ENCODE assay signal across 1 cellular context in genomic region chr4:26484538-26484937, GRCh38.
TF ChIP-seq lines count a peak whose summit lies in the region.

No MANE protein-coding gene starts in this region.

TF ChIP-seq in HEK293, 187 proteins besides CTCF, POLR2A, EP300 and RAD21 (continued from another document):
- no peak for TF ChIP-seq ZNF704 (tag by site-specific recombination; IDR thresholded peaks at IDR 0.05)
- TF ChIP-seq ZBTB48 (tag by site-specific recombination; IDR thresholded peaks at IDR 0.05): no peak
- no peak for TF ChIP-seq EGR2 (tag by site-specific recombination; IDR thresholded peaks at IDR 0.05; ENCODE audit: low read depth)
- TF ChIP-seq ZNF175 (tag by site-specific recombination; IDR thresholded peaks at IDR 0.05): no peak
- TF ChIP-seq ZNF521 (tag by site-specific recombination; IDR thresholded peaks at IDR 0.05): no peak
- TF ChIP-seq ZNF248 (tag by site-specific recombination; IDR thresholded peaks at IDR 0.05): no peak
- no peak for TF ChIP-seq ZNF350 (tag by site-specific recombination; IDR thresholded peaks at IDR 0.05)
- TF ChIP-seq ZNF530 (tag by site-specific recombination; IDR thresholded peaks at IDR 0.05; ENCODE audit: low read depth): no peak
- no peak for TF ChIP-seq TRIM28 (IDR thresholded peaks at IDR 0.05; ENCODE audit: borderline replicate concordance, low read length)
- TF ChIP-seq ZNF37A (tag by site-specific recombination; IDR thresholded peaks at IDR 0.05): no peak
- TF ChIP-seq OVOL3 (tag by site-specific recombination; IDR thresholded peaks at IDR 0.05): no peak
- no peak for TF ChIP-seq ZNF48 (tag by site-specific recombination; IDR thresholded peaks at IDR 0.05)
- no peak for TF ChIP-seq ZNF776 (tag by site-specific recombination; IDR thresholded peaks at IDR 0.05; ENCODE audit: borderline replicate concordance)
- TF ChIP-seq ZEB2 (tag by site-specific recombination; IDR thresholded peaks at IDR 0.05): no peak
- no peak for TF ChIP-seq ZNF239 (tag by site-specific recombination; IDR thresholded peaks at IDR 0.05)
- TF ChIP-seq ZNF561 (tag by site-specific recombination; IDR thresholded peaks at IDR 0.05; ENCODE audit: borderline replicate concordance): no peak
- no peak for TF ChIP-seq ZNF18 (tag by site-specific recombination; IDR thresholded peaks at IDR 0.05)
